13 cellular contexts compared by ENCODE assay signal in genomic region chr3:149382091-149382467, GRCh38. TPM values are rescaled to one million over a fixed set of nuclear protein-coding genes. Genes with fewer than 3 reads are reported as not detected.
A peak's percentile ranks its signal among the peaks of the same experiment; 100 is the strongest.
DNase-seq lines count a peak whose midpoint lies in the region; ATAC-seq, FAIRE-seq and TF ChIP-seq lines count a peak whose summit lies in the region.
"Had no signal": no experiment of that assay in that cellular context is flagged by ENCODE, and none has a peak within 500 bp of the region (broad histone marks: within the 10 kb centered on the region; RNA-seq: fewer than 3 reads in every experiment).

No MANE protein-coding gene starts in this region.

- H3K27ac ChIP-seq in endothelial cell of umbilical vein (ENCODE audit: insufficient read depth, low read depth, low read length), result no peak overlapping the region

- H3K9ac ChIP-seq in endothelial cell of umbilical vein (replicated peaks; ENCODE audit: extremely low read depth, insufficient read depth, low read length), result no peak overlapping the region

- TF ChIP-seq POLR2A in endothelial cell of umbilical vein (IDR thresholded peaks at IDR 0.05; ENCODE audit: low read depth, low read length), result no peak

- dilution Hi-C loops in endothelial cell of umbilical vein (cut with MboI; ENCODE audit: extremely low pct_ligation_motif_present, low sequenced_read_pairs), result no loop called here

- peaks cover 18% of the 10 kb centered on the region for H3K27me3 Mint-ChIP-seq in stimulated activated memory B cell treated with anti-CD40 and anti-IgM and Interleukin-4, amounts not matched to agents 10 μg/mL and 1 μg/mL and 100 μg/mL, for 72 hours

- no peak for FAIRE-seq in endothelial cell of umbilical vein (lab: Jason Lieb, UNC)

- H3K4me3 ChIP-seq in endothelial cell of umbilical vein (replicated peaks in 1 of 3; ENCODE audit: insufficient read depth in 1 of 3, low read depth in 1 of 3, low read length in 3 of 3) (no peak overlapping the region), skeletal muscle cell (ENCODE audit: low read depth, low read length) (no peak overlapping the region)

- no TSS peak for BruUV-seq in endothelial cell of umbilical vein (replicated peaks; lab: Mats Ljungman, UMichigan)

- H3K36me3 ChIP-seq in endothelial cell of umbilical vein (ENCODE audit: control insufficient read depth in 2 of 2, extremely low read depth in 1 of 2, insufficient read depth in 2 of 2, low read length in 2 of 2), result no peaks in the 10 kb centered on the region

- intact Hi-C loops in endothelial cell of umbilical vein (cut with micrococcal nuclease), result no loop called here

- H3K9me3 ChIP-seq in endothelial cell of umbilical vein (replicated peaks; ENCODE audit: control insufficient read depth, insufficient read depth, low read length), result no peaks in the 10 kb centered on the region

- no peak overlapping the region for H3K4me2 ChIP-seq in endothelial cell of umbilical vein (ENCODE audit: insufficient read depth, low read length)

- POLR2A ChIA-PET in endothelial cell of umbilical vein (lab: Charles Lee), result no interaction called here

- no peaks in the 10 kb centered on the region for H3K4me1 Mint-ChIP-seq in stimulated activated memory B cell treated with anti-CD40 and anti-IgM and Interleukin-4, amounts not matched to agents 10 μg/mL and 1 μg/mL and 100 μg/mL, for 72 hours

- H4K20me1 ChIP-seq in endothelial cell of umbilical vein (replicated peaks; ENCODE audit: control insufficient read depth, extremely low read depth, insufficient read depth, low read length), result no peaks in the 10 kb centered on the region

- H2AFZ ChIP-seq in endothelial cell of umbilical vein (ENCODE audit: low read depth, low read length), result no peak overlapping the region

- no peak overlapping the region for H3K27ac Mint-ChIP-seq in stimulated activated memory B cell treated with anti-CD40 and anti-IgM and Interleukin-4, amounts not matched to agents 10 μg/mL and 1 μg/mL and 100 μg/mL, for 72 hours

- peaks cover 3% of the 10 kb centered on the region for H3K79me2 ChIP-seq in endothelial cell of umbilical vein (ENCODE audit: control insufficient read depth, insufficient read depth, low read length)

- peaks cover 31% of the 10 kb centered on the region for H3K4me1 ChIP-seq in endothelial cell of umbilical vein (ENCODE audit: control insufficient read depth, extremely low read depth, insufficient read depth, low read length)

- ATAC-seq in GM18873 (IDR thresholded peaks at IDR 0.05; ENCODE audit: low FRiP score, unreplicated experiment) (peak; percentile 55), GM18520 (IDR thresholded peaks at IDR 0.05; ENCODE audit: unreplicated experiment) (no peak)
- ATAC-seq in stimulated activated memory B cell treated with anti-CD40 and anti-IgM and Interleukin-4, amounts not matched to agents 10 μg/mL and 1 μg/mL and 100 μg/mL, for 72 hours, result no peak

- H3K9me1 ChIP-seq in endothelial cell of umbilical vein (replicated peaks; ENCODE audit: control insufficient read depth, extremely low read depth, insufficient read depth, low read length), result no peaks in the 10 kb centered on the region

- H3K27me3 ChIP-seq in endothelial cell of umbilical vein (ENCODE audit: control insufficient read depth in 2 of 2, insufficient read depth in 2 of 2, low read length in 2 of 2), result no peaks in the 10 kb centered on the region

- CTCF ChIA-PET in endothelial cell of umbilical vein (lab: Charles Lee), result interaction anchor here (0.8 to 1.8 kb wide), 5 partner anchors 11 to 427 kb away, joined by 3 to 7 read pairs (median 3); no protein-coding TSS in a partner anchor

- DNase-seq in HT-29 (ENCODE audit: low spot score), result peak; percentile 12
- no peak for DNase-seq in endothelial cell of umbilical vein (ENCODE audit: low read depth, low spot score)
- peak; percentile 68 for DNase-seq in skeletal muscle cell (ENCODE audit: low read depth)
- DNase-seq in DMS114 treated with DMSO at 0.1 percent for 48 hours (lab: John Stamatoyannopoulos, UW; ENCODE audit: unreplicated experiment), result no peak
- DNase-seq in NCI-H2107 treated with DMSO at 0.1 percent for 48 hours (lab: John Stamatoyannopoulos, UW; ENCODE audit: unreplicated experiment), result no peak
- DNase-seq: activated CD4-positive, CD25-positive, alpha-beta regulatory T cell; activated gamma-delta T cell treated with Interleukin-2 at 50 U/mL for 16 hours; DMS 273 treated with DMSO at 0.1 percent for 48 hours; NCI-H2107 had no signal

- H3K4me3 Mint-ChIP-seq in stimulated activated memory B cell treated with anti-CD40 and anti-IgM and Interleukin-4, amounts not matched to agents 10 μg/mL and 1 μg/mL and 100 μg/mL, for 72 hours, result no peak overlapping the region
- H3K4me3 Mint-ChIP-seq: neural crest cell had no signal

- H3K9me3 Mint-ChIP-seq in stimulated activated memory B cell treated with anti-CD40 and anti-IgM and Interleukin-4, amounts not matched to agents 10 μg/mL and 1 μg/mL and 100 μg/mL, for 72 hours, result no peaks in the 10 kb centered on the region

- TF ChIP-seq CTCF in endothelial cell of umbilical vein (IDR thresholded peaks at IDR 0.05; ENCODE audit: extremely low read depth in 1 of 2, insufficient read depth in 1 of 2, low read depth in 1 of 2, low read length in 2 of 2), result no peak

- no peaks in the 10 kb centered on the region for H3K36me3 Mint-ChIP-seq in stimulated activated memory B cell treated with anti-CD40 and anti-IgM and Interleukin-4, amounts not matched to agents 10 μg/mL and 1 μg/mL and 100 μg/mL, for 72 hours

TF ChIP-seq in endothelial cell of umbilical vein, 7 proteins besides CTCF, POLR2A, EP300 and RAD21:
- peak; percentile 32 for TF ChIP-seq FOS (IDR thresholded peaks at IDR 0.05; ENCODE audit: borderline replicate concordance, insufficient read depth, low read length)
- no peak for TF ChIP-seq MYC (IDR thresholded peaks at IDR 0.05; ENCODE audit: low read depth, low read length)
- no peak for TF ChIP-seq GATA2 (IDR thresholded peaks at IDR 0.05; ENCODE audit: insufficient read depth, insufficient read length, low read depth, low read length)

RNA-seq across cellular contexts. Expression of gene TM4SF1, which starts 4.6 kb away (rescaled TPM):
- total RNA-seq in HT-29 (2014; rRNA removed; shearing (Covaris generic)), result 348 and 369 TPM in 2 replicates
- 559 and 619 TPM in 2 replicates for total RNA-seq in endothelial cell of umbilical vein
- 1,270 and 1,407 TPM in 2 replicates for polyA plus RNA-seq in endothelial cell of umbilical vein
- polyA plus RNA-seq in endothelial cell of umbilical vein (2011; cell fraction: cytosol; rRNA removed), result 1,095 and 1,145 TPM in 2 replicates
- 679 and 727 TPM in 2 replicates for polyA plus RNA-seq in endothelial cell of umbilical vein (2011; cell fraction: nucleus; rRNA removed)
- polyA plus RNA-seq in endothelial cell of umbilical vein (2012), result 331 and 379 TPM in 2 replicates
- polyA minus RNA-seq in endothelial cell of umbilical vein, result 1,191 and 1,311 TPM in 2 replicates
- 916 TPM for polyA minus RNA-seq in endothelial cell of umbilical vein (2011; cell fraction: cytosol; rRNA and poly(A)+ RNA removed)
- 436 and 623 TPM in 2 replicates for polyA minus RNA-seq in endothelial cell of umbilical vein (2011; cell fraction: nucleus; rRNA and poly(A)+ RNA removed)
- total RNA-seq: neural crest cell had no signal

RNA-seq across cellular contexts. Expression of gene TM4SF18, which starts 48.6 kb away (rescaled TPM):
- 0.29 TPM in 1 of 2 replicates, not detected in the other for total RNA-seq in HT-29 (2014; rRNA removed; shearing (Covaris generic))
- total RNA-seq in endothelial cell of umbilical vein, result 142 and 158 TPM in 2 replicates
- 150 and 163 TPM in 2 replicates for polyA plus RNA-seq in endothelial cell of umbilical vein
- polyA plus RNA-seq in endothelial cell of umbilical vein (2011; cell fraction: cytosol; rRNA removed), result 116 and 149 TPM in 2 replicates
- polyA plus RNA-seq in endothelial cell of umbilical vein (2011; cell fraction: nucleus; rRNA removed), result 67.7 and 88.9 TPM in 2 replicates
- polyA plus RNA-seq in endothelial cell of umbilical vein (2012), result 19.9 and 43.2 TPM in 2 replicates
- polyA minus RNA-seq in endothelial cell of umbilical vein, result 192 and 213 TPM in 2 replicates
- not detected for polyA minus RNA-seq in endothelial cell of umbilical vein (2011; cell fraction: cytosol; rRNA and poly(A)+ RNA removed)
- polyA minus RNA-seq in endothelial cell of umbilical vein (2011; cell fraction: nucleus; rRNA and poly(A)+ RNA removed), result 66.9 and 78.8 TPM in 2 replicates
- total RNA-seq: neural crest cell had no signal

Comparison
In these comparisons a context has a peak if more than half of its experiments do, and no peak if none do; other contexts are left out.
1. DNase-seq: peak in HT-29 (single experiment) and skeletal muscle cell (single experiment); none in endothelial cell of umbilical vein (single experiment), DMS114 treated with DMSO at 0.1 percent for 48 hours (single experiment) and NCI-H2107 treated with DMSO at 0.1 percent for 48 hours (single experiment).
2. RNA of gene TM4SF18, which starts 48.6 kb away (total RNA-seq): 142 to 158 TPM in endothelial cell of umbilical vein; 0.29 TPM in HT-29; every median in the first group is over 100 times any median in the second.